Comparison of ENCODE assay signal across 18 cellular contexts in the genomic region with DNA sequence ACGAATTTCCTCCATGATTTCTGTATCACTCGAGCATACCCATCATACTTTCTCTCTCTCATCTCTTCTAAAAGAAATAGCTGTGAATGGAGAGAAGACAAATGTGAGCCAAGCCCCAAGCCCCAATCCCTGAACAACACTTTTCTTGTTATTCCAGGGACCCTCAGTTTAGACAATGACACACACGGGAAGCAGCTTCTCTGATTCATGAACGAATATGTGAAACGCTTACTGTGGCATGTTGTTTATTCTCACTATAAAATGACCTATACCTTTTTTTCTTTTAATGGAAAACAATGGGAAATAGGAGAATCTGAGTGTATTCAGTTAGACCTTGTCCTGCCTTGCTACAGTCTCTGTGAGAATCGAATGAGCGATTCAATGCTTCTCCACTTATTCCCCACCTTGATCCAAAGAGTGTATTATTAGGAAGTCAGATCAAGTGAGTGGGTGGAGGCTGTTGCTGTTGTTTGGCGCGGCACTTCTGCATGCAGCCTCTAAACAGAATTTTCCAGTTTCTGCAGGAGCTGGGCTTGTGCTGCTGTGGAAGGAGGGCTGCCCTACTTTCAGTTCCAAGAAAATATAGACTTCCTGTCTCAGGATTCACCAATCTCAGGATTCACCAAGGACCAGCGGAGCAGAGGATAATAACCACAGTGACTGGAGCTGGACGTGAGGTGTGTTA. TPM values are rescaled to one million over a fixed set of nuclear protein-coding genes. Genes with fewer than 3 reads are reported as not detected.
DNase-seq lines count a peak whose midpoint lies in the region; ATAC-seq and TF ChIP-seq lines count a peak whose summit lies in the region.
"Had no signal": no experiment of that assay in that cellular context is flagged by ENCODE, and none has a peak within 500 bp of the region (broad histone marks: within the 10 kb centered on the region; RNA-seq: fewer than 3 reads in every experiment).

No MANE protein-coding gene starts in this region.

- peak in 1 of 2 donors; percentile 30 for ATAC-seq in lower lobe of right lung
- ATAC-seq in GM18498 (IDR thresholded peaks at IDR 0.05; ENCODE audit: unreplicated experiment) = no peak

- H3K27ac Mint-ChIP-seq in HFFc6 (peak overlapping the region; percentile 92), Caco-2 (ENCODE audit: unreplicated experiment) (no peak overlapping the region)
- H3K27ac Mint-ChIP-seq: activated naive CD8-positive, alpha-beta T cell; B cell; memory B cell; neural progenitor cell had no signal

- TF ChIP-seq CTCF in HFFc6 (IDR thresholded peaks at IDR 0.05) = no peak
- no peak for TF ChIP-seq CTCF in brain microvascular endothelial cell (IDR thresholded peaks at IDR 0.05; ENCODE audit: low read depth, low read length, missing control alignments)
- no peak for TF ChIP-seq CTCF in lower lobe of right lung (IDR thresholded peaks at IDR 0.05)
- no peak for TF ChIP-seq CTCF in Caco-2 (IDR thresholded peaks at IDR 0.05; ENCODE audit: insufficient read depth in 1 of 2, low read depth in 1 of 2, low read length in 1 of 2, severe bottlenecking in 1 of 2, unreplicated experiment in 1 of 2)

- peak overlapping the region; percentile 79 for H3K27ac ChIP-seq in brain microvascular endothelial cell
- peak overlapping the region; percentile 54 for H3K27ac ChIP-seq in lower lobe of right lung
- H3K27ac ChIP-seq in temporal lobe (ENCODE audit: low read depth, low read length) = peak overlapping the region; percentile 24
- H3K27ac ChIP-seq: cardiac muscle cell, neural progenitor cell had no signal

- H3K27me3 ChIP-seq in brain microvascular endothelial cell (replicated peaks) (no peaks in the 10 kb centered on the region), lower lobe of right lung (ENCODE audit: low read depth) (no peaks in the 10 kb centered on the region), Caco-2 (replicated peaks; ENCODE audit: control insufficient read depth, insufficient read depth, low read length) (no peaks in the 10 kb centered on the region)
- H3K27me3 ChIP-seq: cardiac muscle cell, foreskin keratinocyte, neural progenitor cell had no signal

- CTCF ChIA-PET in Caco-2 (lab: Charles Lee) = interaction anchor here (0.8 to 1.5 kb wide), 4 partner anchors 15 to 355 kb away, joined by 3 to 5 read pairs (median 4); no protein-coding TSS in a partner anchor

- POLR2A ChIA-PET in Caco-2 (lab: Charles Lee) = interaction anchor here (0.6 kb wide), 1 partner anchor 12 kb away, joined by 4 read pairs; no protein-coding TSS in a partner anchor

- H3K4me1 ChIP-seq in lower lobe of right lung (peaks cover 34% of the 10 kb centered on the region), Caco-2 (no peaks in the 10 kb centered on the region)
- H3K4me1 ChIP-seq: neural progenitor cell had no signal

- no peak for DNase-seq in HFFc6
- peak; percentile 36 for DNase-seq in brain microvascular endothelial cell
- no peak for DNase-seq in lower lobe of right lung
- DNase-seq in COLO829 (ENCODE audit: low spot score) = no peak
- no peak for DNase-seq in superior temporal gyrus (ENCODE audit: extremely low spot score)
- DNase-seq in Caco-2 = no peak
- DNase-seq: NCI-H2081 treated with DMSO at 0.1 percent for 48 hours had no signal

- H3K36me3 Mint-ChIP-seq in HFFc6 (ENCODE audit: low read depth) (peaks cover 46% of the 10 kb centered on the region), Caco-2 (ENCODE audit: insufficient read depth, unreplicated experiment) (peaks cover 49% of the 10 kb centered on the region)
- H3K36me3 Mint-ChIP-seq: activated naive CD8-positive, alpha-beta T cell had no signal

- H3K27me3 Mint-ChIP-seq in HFFc6 (ENCODE audit: insufficient read depth) (peaks cover 6% of the 10 kb centered on the region), Caco-2 (ENCODE audit: insufficient read depth, unreplicated experiment) (no peaks in the 10 kb centered on the region)
- H3K27me3 Mint-ChIP-seq: B cell, memory B cell had no signal

- peaks cover 33% of the 10 kb centered on the region for H3K36me3 ChIP-seq in brain microvascular endothelial cell (replicated peaks)
- peaks cover 23% of the 10 kb centered on the region for H3K36me3 ChIP-seq in lower lobe of right lung
- no peaks in the 10 kb centered on the region; the same call in 1 of the 2 replicates for H3K36me3 ChIP-seq in Caco-2 (ENCODE audit: control insufficient read depth, insufficient read depth, low read length)
- H3K36me3 ChIP-seq: cardiac muscle cell, neural progenitor cell had no signal

- in situ Hi-C loops in brain microvascular endothelial cell (cut with HindIII; ENCODE audit: low pct_ligation_motif_present, low sequenced_read_pairs) = no loop called here

- no TSS peak for BruUV-seq in Caco-2 (replicated peaks; lab: Mats Ljungman, UMichigan)

- H3K9me3 Mint-ChIP-seq in HFFc6 = no peaks in the 10 kb centered on the region
- no peaks in the 10 kb centered on the region for H3K9me3 Mint-ChIP-seq in Caco-2 (ENCODE audit: unreplicated experiment)
- H3K9me3 Mint-ChIP-seq: neural progenitor cell had no signal

- no peaks in the 10 kb centered on the region for H3K9me3 ChIP-seq in lower lobe of right lung
- H3K9me3 ChIP-seq in Caco-2 = no peaks in the 10 kb centered on the region

- no peak overlapping the region for H3K4me3 ChIP-seq in brain microvascular endothelial cell (ENCODE audit: low read depth, low read length)
- H3K4me3 ChIP-seq in lower lobe of right lung = no peak overlapping the region
- no peak overlapping the region for H3K4me3 ChIP-seq in Caco-2 (ENCODE audit: low read depth, low read length)
- H3K4me3 ChIP-seq: cardiac muscle cell, neural progenitor cell had no signal

- H3K4me3 Mint-ChIP-seq in HFFc6 (no peak overlapping the region), Caco-2 (ENCODE audit: unreplicated experiment) (no peak overlapping the region)
- H3K4me3 Mint-ChIP-seq: activated naive CD8-positive, alpha-beta T cell; B cell; memory B cell; neural progenitor cell had no signal

- H3K4me1 Mint-ChIP-seq in HFFc6 (ENCODE audit: low read depth) = peaks cover 67% of the 10 kb centered on the region
- no peaks in the 10 kb centered on the region for H3K4me1 Mint-ChIP-seq in Caco-2 (ENCODE audit: low read depth, unreplicated experiment)

- intact Hi-C loops in lower lobe of right lung (cut with DNase I) (no loop called here), Caco-2 (cut with micrococcal nuclease; ENCODE audit: unreplicated experiment) (no loop called here)

RNA-seq across cellular contexts. Expression of a gene that starts 32.3 kb away (rescaled TPM):
- not detected for total RNA-seq in HFFc6 (2021; fragmentation: NEBNext Ultra II Directional; extraction: Animal tissue kit (Norgen Biotek cat#: 25700))
- total RNA-seq in lower lobe of right lung (not detected), temporal lobe (not detected), Caco-2 (2022) (not detected in 2 replicates)
- total RNA-seq: B cell, cardiac muscle cell, foreskin keratinocyte, HepG2, right cardiac atrium, subcutaneous adipose tissue had no signal

Comparison
In these comparisons a context has a peak if more than half of its experiments do, and no peak if none do; other contexts are left out.
1. H3K27ac ChIP-seq: peak in every context shown above with its lines; median percentile 79 in brain microvascular endothelial cell; 54 in lower lobe of right lung; 24 in temporal lobe.